Comparison of ENCODE assay signal across 1 cellular context in the genomic region with DNA sequence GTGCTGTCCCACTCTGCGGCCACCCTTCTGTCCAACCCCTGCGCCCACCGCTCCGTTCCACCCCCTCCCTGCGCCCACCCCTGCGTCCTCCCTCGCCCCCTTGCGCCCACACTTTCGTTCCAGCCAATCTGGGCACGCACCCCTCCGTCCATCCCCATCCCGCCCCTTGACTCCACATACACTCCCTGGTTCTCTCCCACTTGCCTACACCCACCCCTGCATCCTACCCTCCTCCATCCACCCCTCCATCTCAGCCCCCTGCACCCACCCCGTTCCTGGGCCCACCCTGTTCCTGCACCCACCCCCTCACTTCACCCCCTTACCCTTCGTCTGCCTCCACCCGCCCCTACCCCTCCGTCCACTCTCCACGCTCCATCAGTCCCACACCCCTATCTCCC.
TF ChIP-seq lines count a peak whose summit lies in the region.

No MANE protein-coding gene starts in this region.

TF ChIP-seq in GM23338, 12 proteins besides CTCF, POLR2A, EP300 and RAD21:
- TF ChIP-seq, protein P1, sequence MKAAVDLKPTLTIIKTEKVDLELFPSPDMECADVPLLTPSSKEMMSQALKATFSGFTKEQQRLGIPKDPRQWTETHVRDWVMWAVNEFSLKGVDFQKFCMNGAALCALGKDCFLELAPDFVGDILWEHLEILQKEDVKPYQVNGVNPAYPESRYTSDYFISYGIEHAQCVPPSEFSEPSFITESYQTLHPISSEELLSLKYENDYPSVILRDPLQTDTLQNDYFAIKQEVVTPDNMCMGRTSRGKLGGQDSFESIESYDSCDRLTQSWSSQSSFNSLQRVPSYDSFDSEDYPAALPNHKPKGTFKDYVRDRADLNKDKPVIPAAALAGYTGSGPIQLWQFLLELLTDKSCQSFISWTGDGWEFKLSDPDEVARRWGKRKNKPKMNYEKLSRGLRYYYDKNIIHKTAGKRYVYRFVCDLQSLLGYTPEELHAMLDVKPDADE (IDR thresholded peaks at IDR 0.05): no peak
- TF ChIP-seq, protein P2, sequence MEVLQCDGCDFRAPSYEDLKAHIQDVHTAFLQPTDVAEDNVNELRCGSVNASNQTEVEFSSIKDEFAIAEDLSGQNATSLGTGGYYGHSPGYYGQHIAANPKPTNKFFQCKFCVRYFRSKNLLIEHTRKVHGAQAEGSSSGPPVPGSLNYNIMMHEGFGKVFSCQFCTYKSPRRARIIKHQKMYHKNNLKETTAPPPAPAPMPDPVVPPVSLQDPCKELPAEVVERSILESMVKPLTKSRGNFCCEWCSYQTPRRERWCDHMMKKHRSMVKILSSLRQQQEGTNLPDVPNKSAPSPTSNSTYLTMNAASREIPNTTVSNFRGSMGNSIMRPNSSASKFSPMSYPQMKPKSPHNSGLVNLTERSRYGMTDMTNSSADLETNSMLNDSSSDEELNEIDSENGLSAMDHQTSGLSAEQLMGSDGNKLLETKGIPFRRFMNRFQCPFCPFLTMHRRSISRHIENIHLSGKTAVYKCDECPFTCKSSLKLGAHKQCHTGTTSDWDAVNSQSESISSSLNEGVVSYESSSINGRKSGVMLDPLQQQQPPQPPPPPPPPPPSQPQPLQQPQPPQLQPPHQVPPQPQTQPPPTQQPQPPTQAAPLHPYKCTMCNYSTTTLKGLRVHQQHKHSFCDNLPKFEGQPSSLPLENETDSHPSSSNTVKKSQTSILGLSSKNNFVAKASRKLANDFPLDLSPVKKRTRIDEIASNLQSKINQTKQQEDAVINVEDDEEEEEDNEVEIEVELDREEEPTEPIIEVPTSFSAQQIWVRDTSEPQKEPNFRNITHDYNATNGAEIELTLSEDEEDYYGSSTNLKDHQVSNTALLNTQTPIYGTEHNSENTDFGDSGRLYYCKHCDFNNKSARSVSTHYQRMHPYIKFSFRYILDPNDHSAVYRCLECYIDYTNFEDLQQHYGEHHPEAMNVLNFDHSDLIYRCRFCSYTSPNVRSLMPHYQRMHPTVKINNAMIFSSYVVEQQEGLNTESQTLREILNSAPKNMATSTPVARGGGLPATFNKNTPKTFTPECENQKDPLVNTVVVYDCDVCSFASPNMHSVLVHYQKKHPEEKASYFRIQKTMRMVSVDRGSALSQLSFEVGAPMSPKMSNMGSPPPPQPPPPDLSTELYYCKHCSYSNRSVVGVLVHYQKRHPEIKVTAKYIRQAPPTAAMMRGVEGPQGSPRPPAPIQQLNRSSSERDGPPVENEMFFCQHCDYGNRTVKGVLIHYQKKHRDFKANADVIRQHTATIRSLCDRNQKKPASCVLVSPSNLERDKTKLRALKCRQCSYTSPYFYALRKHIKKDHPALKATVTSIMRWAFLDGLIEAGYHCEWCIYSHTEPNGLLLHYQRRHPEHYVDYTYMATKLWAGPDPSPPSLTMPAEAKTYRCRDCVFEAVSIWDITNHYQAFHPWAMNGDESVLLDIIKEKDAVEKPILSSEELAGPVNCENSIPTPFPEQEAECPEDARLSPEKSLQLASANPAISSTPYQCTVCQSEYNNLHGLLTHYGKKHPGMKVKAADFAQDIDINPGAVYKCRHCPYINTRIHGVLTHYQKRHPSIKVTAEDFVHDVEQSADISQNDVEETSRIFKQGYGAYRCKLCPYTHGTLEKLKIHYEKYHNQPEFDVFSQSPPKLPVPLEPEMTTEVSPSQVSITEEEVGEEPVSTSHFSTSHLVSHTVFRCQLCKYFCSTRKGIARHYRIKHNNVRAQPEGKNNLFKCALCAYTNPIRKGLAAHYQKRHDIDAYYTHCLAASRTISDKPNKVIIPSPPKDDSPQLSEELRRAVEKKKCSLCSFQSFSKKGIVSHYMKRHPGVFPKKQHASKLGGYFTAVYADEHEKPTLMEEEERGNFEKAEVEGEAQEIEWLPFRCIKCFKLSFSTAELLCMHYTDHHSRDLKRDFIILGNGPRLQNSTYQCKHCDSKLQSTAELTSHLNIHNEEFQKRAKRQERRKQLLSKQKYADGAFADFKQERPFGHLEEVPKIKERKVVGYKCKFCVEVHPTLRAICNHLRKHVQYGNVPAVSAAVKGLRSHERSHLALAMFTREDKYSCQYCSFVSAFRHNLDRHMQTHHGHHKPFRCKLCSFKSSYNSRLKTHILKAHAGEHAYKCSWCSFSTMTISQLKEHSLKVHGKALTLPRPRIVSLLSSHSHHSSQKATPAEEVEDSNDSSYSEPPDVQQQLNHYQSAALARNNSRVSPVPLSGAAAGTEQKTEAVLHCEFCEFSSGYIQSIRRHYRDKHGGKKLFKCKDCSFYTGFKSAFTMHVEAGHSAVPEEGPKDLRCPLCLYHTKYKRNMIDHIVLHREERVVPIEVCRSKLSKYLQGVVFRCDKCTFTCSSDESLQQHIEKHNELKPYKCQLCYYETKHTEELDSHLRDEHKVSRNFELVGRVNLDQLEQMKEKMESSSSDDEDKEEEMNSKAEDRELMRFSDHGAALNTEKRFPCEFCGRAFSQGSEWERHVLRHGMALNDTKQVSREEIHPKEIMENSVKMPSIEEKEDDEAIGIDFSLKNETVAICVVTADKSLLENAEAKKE (CRISPR knock-in tag; IDR thresholded peaks at IDR 0.05): no peak
- TF ChIP-seq JUNB (IDR thresholded peaks at IDR 0.05; ENCODE audit: unreplicated experiment) (no peak), ZNF114 (CRISPR knock-in tag; IDR thresholded peaks at IDR 0.05) (no peak), CREB1 (CRISPR knock-in tag; IDR thresholded peaks at IDR 0.05; ENCODE audit: low read depth) (no peak), ZNF331 (CRISPR knock-in tag; IDR thresholded peaks at IDR 0.05; ENCODE audit: low read depth) (no peak), EZH2 (IDR thresholded peaks at IDR 0.05; ENCODE audit: low read depth, unreplicated experiment) (no peak), NANOG (IDR thresholded peaks at IDR 0.05; ENCODE audit: borderline replicate concordance) (no peak), STAT1 (IDR thresholded peaks at IDR 0.05; ENCODE audit: unreplicated experiment) (no peak), EZH2phosphoT487 (IDR thresholded peaks at IDR 0.05; ENCODE audit: unreplicated experiment) (no peak), POLR2AphosphoS5 (IDR thresholded peaks at IDR 0.05; ENCODE audit: low read depth) (no peak)
- TF ChIP-seq, protein P3, sequence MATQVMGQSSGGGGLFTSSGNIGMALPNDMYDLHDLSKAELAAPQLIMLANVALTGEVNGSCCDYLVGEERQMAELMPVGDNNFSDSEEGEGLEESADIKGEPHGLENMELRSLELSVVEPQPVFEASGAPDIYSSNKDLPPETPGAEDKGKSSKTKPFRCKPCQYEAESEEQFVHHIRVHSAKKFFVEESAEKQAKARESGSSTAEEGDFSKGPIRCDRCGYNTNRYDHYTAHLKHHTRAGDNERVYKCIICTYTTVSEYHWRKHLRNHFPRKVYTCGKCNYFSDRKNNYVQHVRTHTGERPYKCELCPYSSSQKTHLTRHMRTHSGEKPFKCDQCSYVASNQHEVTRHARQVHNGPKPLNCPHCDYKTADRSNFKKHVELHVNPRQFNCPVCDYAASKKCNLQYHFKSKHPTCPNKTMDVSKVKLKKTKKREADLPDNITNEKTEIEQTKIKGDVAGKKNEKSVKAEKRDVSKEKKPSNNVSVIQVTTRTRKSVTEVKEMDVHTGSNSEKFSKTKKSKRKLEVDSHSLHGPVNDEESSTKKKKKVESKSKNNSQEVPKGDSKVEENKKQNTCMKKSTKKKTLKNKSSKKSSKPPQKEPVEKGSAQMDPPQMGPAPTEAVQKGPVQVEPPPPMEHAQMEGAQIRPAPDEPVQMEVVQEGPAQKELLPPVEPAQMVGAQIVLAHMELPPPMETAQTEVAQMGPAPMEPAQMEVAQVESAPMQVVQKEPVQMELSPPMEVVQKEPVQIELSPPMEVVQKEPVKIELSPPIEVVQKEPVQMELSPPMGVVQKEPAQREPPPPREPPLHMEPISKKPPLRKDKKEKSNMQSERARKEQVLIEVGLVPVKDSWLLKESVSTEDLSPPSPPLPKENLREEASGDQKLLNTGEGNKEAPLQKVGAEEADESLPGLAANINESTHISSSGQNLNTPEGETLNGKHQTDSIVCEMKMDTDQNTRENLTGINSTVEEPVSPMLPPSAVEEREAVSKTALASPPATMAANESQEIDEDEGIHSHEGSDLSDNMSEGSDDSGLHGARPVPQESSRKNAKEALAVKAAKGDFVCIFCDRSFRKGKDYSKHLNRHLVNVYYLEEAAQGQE (IDR thresholded peaks at IDR 0.05; ENCODE audit: unreplicated experiment): no peak
